ENCODE assay signal across 13 cellular contexts in the genomic region with DNA sequence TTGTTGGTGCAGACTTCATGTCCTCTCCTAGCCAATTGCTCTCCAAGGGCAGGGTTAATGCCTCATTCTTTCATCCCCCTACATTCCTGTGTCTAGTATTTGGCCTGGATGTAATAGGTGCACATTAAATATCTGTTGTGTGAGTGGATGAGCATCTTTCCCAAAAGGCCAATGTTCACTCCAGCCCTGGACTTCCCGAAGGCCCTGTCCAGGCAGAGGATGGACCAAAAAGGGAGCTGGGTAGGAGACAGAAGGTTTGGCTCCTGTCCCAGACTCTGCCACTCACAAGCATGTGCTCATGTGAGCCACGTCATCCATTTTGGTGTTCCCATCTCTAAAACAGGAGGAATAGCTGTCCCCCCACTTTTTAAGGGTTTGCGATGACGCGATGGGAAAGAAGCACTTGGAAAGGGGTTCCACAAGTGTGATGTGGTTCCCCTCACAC. TPM values are rescaled to one million over a fixed set of nuclear protein-coding genes. Genes with fewer than 3 reads are reported as not detected.
DNase-seq lines count a peak whose midpoint lies in the region; ATAC-seq, FAIRE-seq and TF ChIP-seq lines count a peak whose summit lies in the region.
"Had no signal": no experiment of that assay in that cellular context is flagged by ENCODE, and none has a peak within 500 bp of the region (broad histone marks: within the 10 kb centered on the region; RNA-seq: fewer than 3 reads in every experiment).

No MANE protein-coding gene starts in this region.

- in situ Hi-C loops in HepG2 (cut with HindIII; ENCODE audit: extremely low pct_ligation_motif_present, low pct_unique_long_range_greater_than_20kb) = no loop called here

- no peak overlapping the region for H2AFZ ChIP-seq in HepG2 (ENCODE audit: low read length)

- H3K27me3 ChIP-seq in HepG2 (ENCODE audit: control insufficient read depth in 1 of 2, insufficient read depth in 2 of 2, low read length in 2 of 2) (peaks cover 0 to 4% of the 10 kb centered on the region in 2 experiments; a peak in 1 of 5 replicates), right lobe of liver (no peaks in the 10 kb centered on the region), vagina (no peaks in the 10 kb centered on the region)
- H3K27me3 ChIP-seq: brain microvascular endothelial cell, upper lobe of left lung had no signal

- CTCF ChIA-PET in HepG2 (lab: Yijun Ruan, JAX; ENCODE audit: low intra/inter-chr PET ratio, low total read pairs) = no interaction called here

- TF ChIP-seq CTCF in HepG2 (CRISPR knock-in tag; IDR thresholded peaks at IDR 0.05) = no peak
- no peak for TF ChIP-seq CTCF in right lobe of liver (IDR thresholded peaks at IDR 0.05)
- no peak for TF ChIP-seq CTCF in vagina (IDR thresholded peaks at IDR 0.05)

- intact Hi-C loops in HepG2 (cut with micrococcal nuclease; ENCODE audit: unreplicated experiment) = loop anchor here (5.0 kb wide), 1 partner anchor 47 kb away; the partner anchor contains the start of gene RGS10
- intact Hi-C loops in right lobe of liver (cut with DNase I) = no loop called here
- intact Hi-C loops in activated T-helper 1 cell treated with anti-CD3 and anti-CD28 coated beads, Interleukin-12 subunit alpha, Interleukin-12 subunit beta, Interleukin-2, Interleukin-4 antibody, amounts not matched to agents 30 ng/mL and 10 ng/mL and 1 ng/mL, durations not matched to agents 14 hours and 24 hours and 36 hours (cut with micrococcal nuclease) = loop anchor here (5.0 to 10.0 kb wide), 4 partner anchors 102 to 740 kb away; partner anchors contain the start of genes BAG3, CACUL1 and TIAL1
- intact Hi-C loops in vagina (cut with DNase I) = no loop called here

- H3K27me3 Mint-ChIP-seq in activated T-helper 1 cell treated with anti-CD3 and anti-CD28 coated beads, Interleukin-12 subunit alpha, Interleukin-12 subunit beta, Interleukin-2, Interleukin-4 antibody, amounts not matched to agents 30 ng/mL and 10 ng/mL and 1 ng/mL, durations not matched to agents 14 hours and 24 hours and 36 hours (ENCODE audit: insufficient read depth) = no peaks in the 10 kb centered on the region

- H4K20me1 ChIP-seq in HepG2 (ENCODE audit: insufficient read depth, low read length) = no peaks in the 10 kb centered on the region

- no peaks in the 10 kb centered on the region for H3K36me3 ChIP-seq in HepG2 (replicated peaks in 1 of 2; ENCODE audit: control insufficient read depth in 1 of 2, insufficient read depth in 2 of 2, low read length in 2 of 2)
- no peaks in the 10 kb centered on the region for H3K36me3 ChIP-seq in right lobe of liver
- no peaks in the 10 kb centered on the region for H3K36me3 ChIP-seq in vagina
- H3K36me3 ChIP-seq: brain microvascular endothelial cell, upper lobe of left lung had no signal

- POLR2A ChIA-PET in HepG2 (lab: Yijun Ruan, JAX) = no interaction called here

- ATAC-seq in HepG2 (no peak), right lobe of liver (no peak)
- ATAC-seq: GM12878, psoas muscle had no signal

- TF ChIP-seq EP300 in HepG2 (IDR thresholded peaks at IDR 0.05; ENCODE audit: low read depth in 2 of 2, low read length in 2 of 2) = no peak
- TF ChIP-seq EP300 in HepG2 (CRISPR knock-in tag; IDR thresholded peaks at IDR 0.05; ENCODE audit: borderline replicate concordance) = no peak

- H3K9ac ChIP-seq in HepG2 (ENCODE audit: insufficient read depth, low read depth, low read length) = no peak overlapping the region

- whole genome bisulfite sequencing in HepG2 (ENCODE audit: low lambda C conversion rate) = 70% methylated on average over 5 of the region's 5 CpGs
- WGBS in right lobe of liver (ENCODE audit: insufficient coverage, low coverage, low lambda C conversion rate, missing lambda C conversion rate) = 79% methylated on average over 4 of the region's 5 CpGs

- BruUV-seq in HepG2 (replicated peaks; lab: Mats Ljungman, UMichigan) = no TSS peak

- H3K27ac ChIP-seq in HepG2 (ENCODE audit: extremely low read length, insufficient read depth, low read length) (no peak overlapping the region), right lobe of liver (no peak overlapping the region), vagina (peak overlapping the region; percentile 84)
- H3K27ac ChIP-seq: brain microvascular endothelial cell, psoas muscle, upper lobe of left lung had no signal

- no peak overlapping the region for H3K4me3 ChIP-seq in HepG2 (replicated peaks in 1 of 3; ENCODE audit: insufficient read depth in 1 of 3, low read depth in 2 of 3, low read length in 3 of 3)
- no peak overlapping the region for H3K4me3 ChIP-seq in right lobe of liver
- H3K4me3 ChIP-seq in vagina = no peak overlapping the region
- H3K4me3 ChIP-seq: GM12878, psoas muscle, upper lobe of left lung had no signal

- H3K27ac Mint-ChIP-seq in activated T-helper 1 cell treated with anti-CD3 and anti-CD28 coated beads, Interleukin-12 subunit alpha, Interleukin-12 subunit beta, Interleukin-2, Interleukin-4 antibody, amounts not matched to agents 30 ng/mL and 10 ng/mL and 1 ng/mL, durations not matched to agents 14 hours and 24 hours and 36 hours = peak overlapping the region; percentile 7

- H3K9me3 ChIP-seq in HepG2 (ENCODE audit: low read length) = no peaks in the 10 kb centered on the region
- H3K9me3 ChIP-seq in right lobe of liver = no peaks in the 10 kb centered on the region
- no peaks in the 10 kb centered on the region for H3K9me3 ChIP-seq in vagina
- H3K9me3 ChIP-seq: psoas muscle, upper lobe of left lung had no signal

- no peaks in the 10 kb centered on the region for H3K79me2 ChIP-seq in HepG2 (ENCODE audit: insufficient read depth, low read length)

- H3K4me1 ChIP-seq in HepG2 (ENCODE audit: insufficient read depth, low read length) (peaks cover 60% of the 10 kb centered on the region), right lobe of liver (no peaks in the 10 kb centered on the region), vagina (peaks cover 22% of the 10 kb centered on the region)
- H3K4me1 ChIP-seq: psoas muscle had no signal

- H3K4me2 ChIP-seq in HepG2 (ENCODE audit: low read depth, low read length) = no peak overlapping the region

- TF ChIP-seq POLR2A in HepG2 (IDR thresholded peaks at IDR 0.05; ENCODE audit: insufficient read depth in 1 of 2, low read depth in 2 of 2, low read length in 2 of 2) = no peak
- TF ChIP-seq POLR2A in right lobe of liver (IDR thresholded peaks at IDR 0.05) = no peak
- no peak for TF ChIP-seq POLR2A in vagina (IDR thresholded peaks at IDR 0.05)

- H3K4me3 Mint-ChIP-seq in activated T-helper 1 cell treated with anti-CD3 and anti-CD28 coated beads, Interleukin-12 subunit alpha, Interleukin-12 subunit beta, Interleukin-2, Interleukin-4 antibody, amounts not matched to agents 30 ng/mL and 10 ng/mL and 1 ng/mL, durations not matched to agents 14 hours and 24 hours and 36 hours = no peak overlapping the region

- no peaks in the 10 kb centered on the region for H3K9me3 Mint-ChIP-seq in activated T-helper 1 cell treated with anti-CD3 and anti-CD28 coated beads, Interleukin-12 subunit alpha, Interleukin-12 subunit beta, Interleukin-2, Interleukin-4 antibody, amounts not matched to agents 30 ng/mL and 10 ng/mL and 1 ng/mL, durations not matched to agents 14 hours and 24 hours and 36 hours

- DNase-seq in HepG2 (ENCODE audit: low spot score) (no peak), right lobe of liver (no peak), myocyte (ENCODE audit: low read depth) (peak; percentile 12), vagina (ENCODE audit: extremely low spot score in 2 of 2) (no peak), RPMI8226 (no peak), hippocampal formation (lab: John Stamatoyannopoulos, UW) (no peak), midbrain (lab: John Stamatoyannopoulos, UW) (no peak)
- no peak for DNase-seq in activated T-helper 1 cell treated with anti-CD3 and anti-CD28 coated beads, Interleukin-12 subunit alpha, Interleukin-12 subunit beta, Interleukin-2, Interleukin-4 antibody, amounts not matched to agents 30 ng/mL and 10 ng/mL and 1 ng/mL, durations not matched to agents 14 hours and 24 hours and 36 hours (ENCODE audit: low spot score)
- DNase-seq: brain microvascular endothelial cell; effector CD4-positive, alpha-beta T cell; psoas muscle; upper lobe of left lung had no signal

- no peak for TF ChIP-seq RAD21 in HepG2 (CRISPR knock-in tag; IDR thresholded peaks at IDR 0.05)

- H3K4me1 Mint-ChIP-seq in activated T-helper 1 cell treated with anti-CD3 and anti-CD28 coated beads, Interleukin-12 subunit alpha, Interleukin-12 subunit beta, Interleukin-2, Interleukin-4 antibody, amounts not matched to agents 30 ng/mL and 10 ng/mL and 1 ng/mL, durations not matched to agents 14 hours and 24 hours and 36 hours (ENCODE audit: low read depth) = peaks cover 68% of the 10 kb centered on the region

- peaks cover 34% of the 10 kb centered on the region for H3K36me3 Mint-ChIP-seq in activated T-helper 1 cell treated with anti-CD3 and anti-CD28 coated beads, Interleukin-12 subunit alpha, Interleukin-12 subunit beta, Interleukin-2, Interleukin-4 antibody, amounts not matched to agents 30 ng/mL and 10 ng/mL and 1 ng/mL, durations not matched to agents 14 hours and 24 hours and 36 hours (ENCODE audit: low read depth)

- no peak for FAIRE-seq in HepG2 (lab: Jason Lieb, UNC)
- FAIRE-seq: GM12878 had no signal

RNA-seq across cellular contexts. Expression of gene RGS10, which starts 47.4 kb away (rescaled TPM):
- total RNA-seq in HepG2 (2016; rRNA removed; fragmentation: Illumina TruSeq; extraction: Trizol) (1.1 and 1.7 TPM in 2 replicates), right lobe of liver (1 to 10 TPM in 5 of 6 experiments, under 1 TPM in 1; 0.95 to 5.2 (median 3.7) TPM), myocyte (2.9 and 3.9 TPM in 2 replicates), vagina (63.6 TPM)
- total RNA-seq in HepG2 (2016; cell fraction: cytosol; rRNA removed; fragmentation: Illumina TruSeq; extraction: Trizol; ENCODE audit: low read depth) = 2.3 and 4.0 TPM in 2 replicates
- total RNA-seq in HepG2 (2016; cell fraction: insoluble cytoplasmic fraction; rRNA removed; fragmentation: Illumina TruSeq; extraction: Trizol) = 1.3 and 2.0 TPM in 2 replicates
- 2.3 and 2.4 TPM in 2 replicates for total RNA-seq in HepG2 (2016; cell fraction: membrane; rRNA removed; fragmentation: Illumina TruSeq; extraction: Trizol)
- total RNA-seq in HepG2 (2016; cell fraction: nucleus; rRNA removed; fragmentation: Illumina TruSeq; extraction: Trizol) = 0.78 and 1.1 TPM in 2 replicates
- 4.1 and 5.1 TPM in 2 replicates for polyA plus RNA-seq in HepG2 (2011; rRNA removed)
- polyA plus RNA-seq in HepG2 (2011; cell fraction: cytosol; rRNA removed) = 2.9 and 4.0 TPM in 2 replicates
- polyA plus RNA-seq in HepG2 (2011; cell fraction: nucleus; rRNA removed) = 1.2 and 1.3 TPM in 2 replicates
- polyA plus RNA-seq in HepG2 (2012) = 1.4 and 3.1 TPM in 2 replicates
- polyA plus RNA-seq in HepG2 (2016; cell fraction: cytosol; fragmentation: Illumina TruSeq; extraction: Trizol; ENCODE audit: low read depth) = 3.3 and 5.1 TPM in 2 replicates
- 2.4 and 3.6 TPM in 2 replicates for polyA plus RNA-seq in HepG2 (2016; cell fraction: insoluble cytoplasmic fraction; fragmentation: Illumina TruSeq; extraction: Trizol; ENCODE audit: low read depth)
- 3.3 TPM in 2 replicates for polyA plus RNA-seq in HepG2 (2016; cell fraction: membrane; fragmentation: Illumina TruSeq; extraction: Trizol; ENCODE audit: low read depth)
- 0.67 and 1.8 TPM in 2 replicates for polyA plus RNA-seq in HepG2 (2016; cell fraction: nucleus; fragmentation: Illumina TruSeq; extraction: Trizol; ENCODE audit: insufficient read depth, low read depth)
- 1.3 and 2.3 TPM in 2 replicates for polyA minus RNA-seq in HepG2 (2011; rRNA and poly(A)+ RNA removed; ENCODE audit: low replicate concordance)
- polyA minus RNA-seq in HepG2 (2011; cell fraction: cytosol; rRNA and poly(A)+ RNA removed) = 1.3 and 2.1 TPM in 2 replicates
- polyA minus RNA-seq in HepG2 (2011; cell fraction: nucleus; rRNA and poly(A)+ RNA removed) = 0.99 and 1.8 TPM in 2 replicates
- 142 and 150 TPM in 2 replicates for total RNA-seq in activated T-helper 1 cell treated with anti-CD3 and anti-CD28 coated beads, Interleukin-12 subunit alpha, Interleukin-12 subunit beta, Interleukin-2, Interleukin-4 antibody, amounts not matched to agents 30 ng/mL and 10 ng/mL and 1 ng/mL, durations not matched to agents 14 hours and 24 hours and 36 hours
- 6.9 TPM for polyA plus RNA-seq in myocyte (2012)

Comparison
In these comparisons a context has a peak if more than half of its experiments do, and no peak if none do; other contexts are left out.
1. intact Hi-C loops: an anchor here in HepG2 (5.0 kb wide) and activated T-helper 1 cell treated with anti-CD3 and anti-CD28 coated beads, Interleukin-12 subunit alpha, Interleukin-12 subunit beta, Interleukin-2, Interleukin-4 antibody, amounts not matched to agents 30 ng/mL and 10 ng/mL and 1 ng/mL, durations not matched to agents 14 hours and 24 hours and 36 hours (5.0 to 10.0 kb wide); none called in right lobe of liver and vagina.
2. RNA of gene RGS10, which starts 47.4 kb away (total RNA-seq): 142 to 150 TPM in activated T-helper 1 cell treated with anti-CD3 and anti-CD28 coated beads, Interleukin-12 subunit alpha, Interleukin-12 subunit beta, Interleukin-2, Interleukin-4 antibody, amounts not matched to agents 30 ng/mL and 10 ng/mL and 1 ng/mL, durations not matched to agents 14 hours and 24 hours and 36 hours and 63.6 TPM in vagina (single experiment); 0.95 to 5.2 TPM in right lobe of liver, 2.9 to 3.9 TPM in myocyte and 0.78 to 4.0 TPM in HepG2; every median in the first group is over 10 times any median in the second.